ENCODE assay signal across 8 cellular contexts in the genomic region with DNA sequence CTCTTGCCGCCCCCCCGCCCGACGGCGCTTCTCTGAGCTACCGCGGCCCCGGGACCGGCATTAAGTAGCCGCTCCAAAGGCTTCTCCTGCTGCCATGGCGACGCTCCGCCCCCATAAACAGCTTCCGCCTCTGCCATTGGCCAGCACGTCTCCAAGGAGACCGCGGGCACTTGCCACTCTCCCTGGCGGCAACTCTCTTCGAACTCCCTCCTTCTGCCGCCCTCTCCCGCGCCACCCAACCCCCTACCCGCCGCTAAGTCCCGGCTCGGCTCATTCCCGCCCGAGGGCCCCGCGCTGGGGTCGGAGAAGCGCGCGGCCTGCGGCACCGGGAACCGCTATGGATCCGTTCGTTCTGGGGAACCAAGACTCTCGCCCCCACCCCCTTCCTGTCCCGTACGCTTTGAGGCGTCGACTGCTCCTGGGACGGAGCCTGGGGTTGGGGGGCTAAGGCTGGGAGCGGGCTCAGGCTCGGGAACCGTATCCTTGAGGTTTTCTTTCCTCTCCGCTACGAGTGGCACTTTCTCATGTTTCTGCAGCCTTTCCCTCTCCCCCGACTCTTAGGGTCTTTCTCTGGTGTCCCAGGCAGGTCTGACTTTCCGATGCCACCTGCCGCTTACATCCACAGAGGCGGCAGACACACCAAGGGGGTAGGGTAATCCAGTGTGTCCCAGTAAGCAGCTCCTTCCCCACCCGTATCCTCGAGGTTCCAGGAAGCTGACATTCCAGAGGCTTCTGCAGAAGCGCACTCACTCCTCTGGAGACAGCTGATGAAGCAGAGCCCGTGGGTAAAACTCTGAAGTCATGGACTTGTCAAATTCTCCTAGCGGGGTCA. TPM values are rescaled to one million over a fixed set of nuclear protein-coding genes. Genes with fewer than 3 reads are reported as not detected.
DNase-seq lines count a peak whose midpoint lies in the region; ATAC-seq and TF ChIP-seq lines count a peak whose summit lies in the region.

A gene with protein sequence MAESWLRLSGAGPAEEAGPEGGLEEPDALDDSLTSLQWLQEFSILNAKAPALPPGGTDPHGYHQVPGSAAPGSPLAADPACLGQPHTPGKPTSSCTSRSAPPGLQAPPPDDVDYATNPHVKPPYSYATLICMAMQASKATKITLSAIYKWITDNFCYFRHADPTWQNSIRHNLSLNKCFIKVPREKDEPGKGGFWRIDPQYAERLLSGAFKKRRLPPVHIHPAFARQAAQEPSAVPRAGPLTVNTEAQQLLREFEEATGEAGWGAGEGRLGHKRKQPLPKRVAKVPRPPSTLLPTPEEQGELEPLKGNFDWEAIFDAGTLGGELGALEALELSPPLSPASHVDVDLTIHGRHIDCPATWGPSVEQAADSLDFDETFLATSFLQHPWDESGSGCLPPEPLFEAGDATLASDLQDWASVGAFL (minus strand): TSS at position 34 of the 832 bp plus-strand sequence. CDS start 850 bp downstream, outside the sequence.

- H3K27me3 ChIP-seq in DOHH2 (ENCODE audit: control insufficient read depth, low read length), result peaks cover 22% of the 10 kb centered on the region
- H3K27me3 ChIP-seq in right atrium auricular region, result peaks cover 22 to 35% of the 10 kb centered on the region in 2 donors
- no peaks in the 10 kb centered on the region for H3K27me3 ChIP-seq in prostate gland (replicated peaks; ENCODE audit: insufficient read depth)
- H3K27me3 ChIP-seq in upper lobe of right lung, result peaks cover 38% of the 10 kb centered on the region

- peak within 1 kb of the TSS; percentile 65 for H3K4me3 Mint-ChIP-seq in T-helper 1 cell treated with Interleukin-12 subunit alpha and Interleukin-12 subunit beta and Interleukin-4 antibody, amounts not matched to agents 30 μg/mL and 1 μg/mL, for 36 hours

- 8% methylated on average over 59 of the region's 59 CpGs for WGBS in prostate gland

- peaks cover 16% of the 10 kb centered on the region for H3K27me3 Mint-ChIP-seq in T-helper 1 cell treated with Interleukin-12 subunit alpha and Interleukin-12 subunit beta and Interleukin-4 antibody, amounts not matched to agents 30 μg/mL and 1 μg/mL, for 36 hours (ENCODE audit: low read depth)

- no peaks in the 10 kb centered on the region for H3K9me3 ChIP-seq in DOHH2 (ENCODE audit: control insufficient read depth, insufficient read depth, low read length)
- no peaks in the 10 kb centered on the region for H3K9me3 ChIP-seq in right atrium auricular region
- H3K9me3 ChIP-seq in prostate gland, result no peaks in the 10 kb centered on the region
- no peaks in the 10 kb centered on the region for H3K9me3 ChIP-seq in upper lobe of right lung

- ATAC-seq in HG02610 (IDR thresholded peaks at IDR 0.05; ENCODE audit: unreplicated experiment), result peak; percentile 75
- peak; percentile 84 for ATAC-seq in upper lobe of right lung

- TF ChIP-seq CTCF in DOHH2 (IDR thresholded peaks at IDR 0.05; ENCODE audit: low read depth, low read length, poor library complexity, severe bottlenecking) (no peak), right atrium auricular region (IDR thresholded peaks at IDR 0.05) (no peak), prostate gland (IDR thresholded peaks at IDR 0.05) (peak in 1 of 4 experiments; percentile 19), upper lobe of right lung (IDR thresholded peaks at IDR 0.05) (no peak)

- peaks cover 18% of the 10 kb centered on the region for H3K36me3 Mint-ChIP-seq in T-helper 1 cell treated with Interleukin-12 subunit alpha and Interleukin-12 subunit beta and Interleukin-4 antibody, amounts not matched to agents 30 μg/mL and 1 μg/mL, for 36 hours (ENCODE audit: low read depth)

- H3K27ac Mint-ChIP-seq in T-helper 1 cell treated with Interleukin-12 subunit alpha and Interleukin-12 subunit beta and Interleukin-4 antibody, amounts not matched to agents 30 μg/mL and 1 μg/mL, for 36 hours, result peak within 1 kb of the TSS; percentile 26

- no peaks in the 10 kb centered on the region for H3K9me3 Mint-ChIP-seq in T-helper 1 cell treated with Interleukin-12 subunit alpha and Interleukin-12 subunit beta and Interleukin-4 antibody, amounts not matched to agents 30 μg/mL and 1 μg/mL, for 36 hours

- DNase-seq in NCI-H146 treated with DMSO at 0.1 percent for 48 hours (lab: John Stamatoyannopoulos, UW; ENCODE audit: unreplicated experiment) (peak; percentile 90), amniotic stem cell (lab: John Stamatoyannopoulos, UW) (peak; percentile 25), right atrium auricular region (ENCODE audit: low spot score) (peak; percentile 90), prostate gland (ENCODE audit: low spot score) (peak; percentile 86), upper lobe of right lung (peak; percentile 94)

- peak; percentile 67 for TF ChIP-seq POLR2A in prostate gland (IDR thresholded peaks at IDR 0.05)

- H3K4me1 ChIP-seq in DOHH2 (ENCODE audit: control insufficient read depth, low read length), result peaks cover 58% of the 10 kb centered on the region
- H3K4me1 ChIP-seq in right atrium auricular region, result peaks cover 4 to 59% of the 10 kb centered on the region in 2 donors
- no peaks in the 10 kb centered on the region for H3K4me1 ChIP-seq in prostate gland (replicated peaks)
- peaks cover 50% of the 10 kb centered on the region for H3K4me1 ChIP-seq in upper lobe of right lung

- peaks cover 7% of the 10 kb centered on the region for H3F3A ChIP-seq in DOHH2 (ENCODE audit: control insufficient read depth, insufficient read depth)

- intact Hi-C loops in prostate gland (cut with DNase I), result no loop called here
- intact Hi-C loops in upper lobe of right lung (cut with DNase I), result no loop called here

- H4K20me1 ChIP-seq in DOHH2 (ENCODE audit: control insufficient read depth, insufficient read depth, low read depth, low read length), result no peaks in the 10 kb centered on the region

- H3K36me3 ChIP-seq in DOHH2 (ENCODE audit: control insufficient read depth, low read length) (no peaks in the 10 kb centered on the region), right atrium auricular region (no peaks in the 10 kb centered on the region), prostate gland (no peaks in the 10 kb centered on the region), upper lobe of right lung (no peaks in the 10 kb centered on the region)

- H3K4me3 ChIP-seq in DOHH2 (ENCODE audit: low read length) (peak within 1 kb of the TSS; percentile 68), right atrium auricular region (peak within 1 kb of the TSS; percentile 29 to 53), prostate gland (peak within 1 kb of the TSS; percentile 28 to 35), upper lobe of right lung (peak within 1 kb of the TSS; percentile 56)

- H3K9me2 ChIP-seq in DOHH2 (replicated peaks; ENCODE audit: control insufficient read depth, low read length), result no peaks in the 10 kb centered on the region

- H3K4me1 Mint-ChIP-seq in T-helper 1 cell treated with Interleukin-12 subunit alpha and Interleukin-12 subunit beta and Interleukin-4 antibody, amounts not matched to agents 30 μg/mL and 1 μg/mL, for 36 hours (ENCODE audit: low read depth), result peaks cover 41% of the 10 kb centered on the region

- H3K4me2 ChIP-seq in DOHH2 (ENCODE audit: low read length), result peak within 1 kb of the TSS; percentile 83

- H3K27ac ChIP-seq in DOHH2 (ENCODE audit: low read depth, low read length) (no peak within 1 kb of the TSS), right atrium auricular region (no peak within 1 kb of the TSS), prostate gland (no peak within 1 kb of the TSS), upper lobe of right lung (no peak within 1 kb of the TSS)

- no peaks in the 10 kb centered on the region for H3K79me2 ChIP-seq in DOHH2 (ENCODE audit: control insufficient read depth, low read length)

RNA-seq across cellular contexts. Expression of the gene that starts here (rescaled TPM):
- not detected for total RNA-seq in right atrium auricular region
- 10 to 100 TPM in 1 of 2 donors, under 1 TPM in 1; 0.55 to 11.2 TPM for total RNA-seq in prostate gland
- 2.9 TPM for total RNA-seq in upper lobe of right lung

Comparison
In these comparisons a context has a peak if more than half of its experiments do, and no peak if none do; other contexts are left out.
1. Peak in DNase-seq and H3K4me3 ChIP-seq in right atrium auricular region; RNA of the gene not detected or under 1 TPM.
2. DNase-seq: peak in every context shown above with its lines; median percentile 94 in upper lobe of right lung; 90 in NCI-H146 treated with DMSO at 0.1 percent for 48 hours; 90 in right atrium auricular region; 86 in prostate gland; 25 in amniotic stem cell.